1 cellular context compared by ENCODE assay signal in genomic region chr6:116500969-116501433, GRCh38.
A peak's percentile ranks its signal among the peaks of the same experiment; 100 is the strongest.
TF ChIP-seq lines count a peak whose summit lies in the region.

No MANE protein-coding gene starts in this region.

TF ChIP-seq in K562, 482 proteins besides CTCF, POLR2A, EP300 and RAD21 (continues in another document):
- TF ChIP-seq EZH2 (IDR thresholded peaks at IDR 0.05; ENCODE audit: borderline replicate concordance, low read depth, low read length) (no peak), PHTF2 (CRISPR knock-in tag; IDR thresholded peaks at IDR 0.05) (no peak), SRF (CRISPR knock-in tag; IDR thresholded peaks at IDR 0.05) (no peak), ZBTB1 (CRISPR knock-in tag; IDR thresholded peaks at IDR 0.05; ENCODE audit: borderline replicate concordance, low read depth) (no peak), ZNF263 (CRISPR knock-in tag; IDR thresholded peaks at IDR 0.05; ENCODE audit: borderline replicate concordance) (no peak), USF2 (CRISPR knock-in tag; IDR thresholded peaks at IDR 0.05) (no peak), MEIS2 (IDR thresholded peaks at IDR 0.05; ENCODE audit: partially characterized antibody) (no peak), SIN3B (IDR thresholded peaks at IDR 0.05; ENCODE audit: low read depth) (no peak), RB1 (IDR thresholded peaks at IDR 0.05; ENCODE audit: low read depth) (no peak), ATF7 (IDR thresholded peaks at IDR 0.05) (0 out of 2 replicates have a peak, but pooled peaks have one; percentile 26), JUND (IDR thresholded peaks at IDR 0.05; ENCODE audit: borderline replicate concordance, low read depth, low read length) (peak; percentile 6; the same call in 1 of the 2 replicates), JUND (tag; IDR thresholded peaks at IDR 0.05; ENCODE audit: borderline replicate concordance, low read depth, low read length) (no peak), KDM1A (IDR thresholded peaks at IDR 0.05) (peak; percentile 84 to 88), TEAD4 (IDR thresholded peaks at IDR 0.05; ENCODE audit: low read length) (peak; percentile 45; the same call in 1 of the 2 replicates), TEAD4 (CRISPR knock-in tag; IDR thresholded peaks at IDR 0.05; ENCODE audit: borderline replicate concordance) (no peak), SMAD4 (CRISPR knock-in tag; conservative IDR thresholded peaks at IDR 0.05) (peak; percentile 24; the same call in 1 of the 2 replicates), ATF2 (CRISPR knock-in tag; IDR thresholded peaks at IDR 0.05) (no peak), SETDB1 (IDR thresholded peaks at IDR 0.05; ENCODE audit: low read length) (no peak), ADNP (tag; IDR thresholded peaks at IDR 0.05) (no peak), ARID1B (IDR thresholded peaks at IDR 0.05) (peak; percentile 49; the same call in 1 of the 2 replicates), SIX5 (IDR thresholded peaks at IDR 0.05; ENCODE audit: borderline replicate concordance in 1 of 2, insufficient read depth in 1 of 2, low read depth in 1 of 2, low read length in 2 of 2) (no peak), CBX5 (IDR thresholded peaks at IDR 0.05; ENCODE audit: borderline replicate concordance, low read depth) (no peak), ZBTB40 (IDR thresholded peaks at IDR 0.05) (no peak), ZBTB40 (CRISPR knock-in tag; IDR thresholded peaks at IDR 0.05) (no peak), RBM25 (IDR thresholded peaks at IDR 0.05; ENCODE audit: low read depth, low read length, severe bottlenecking) (no peak), HMG20B (CRISPR knock-in tag; IDR thresholded peaks at IDR 0.05) (no peak), CC2D1A (IDR thresholded peaks at IDR 0.05) (no peak), CEBPB (tag; IDR thresholded peaks at IDR 0.05) (no peak)
- TF ChIP-seq, protein P1, sequence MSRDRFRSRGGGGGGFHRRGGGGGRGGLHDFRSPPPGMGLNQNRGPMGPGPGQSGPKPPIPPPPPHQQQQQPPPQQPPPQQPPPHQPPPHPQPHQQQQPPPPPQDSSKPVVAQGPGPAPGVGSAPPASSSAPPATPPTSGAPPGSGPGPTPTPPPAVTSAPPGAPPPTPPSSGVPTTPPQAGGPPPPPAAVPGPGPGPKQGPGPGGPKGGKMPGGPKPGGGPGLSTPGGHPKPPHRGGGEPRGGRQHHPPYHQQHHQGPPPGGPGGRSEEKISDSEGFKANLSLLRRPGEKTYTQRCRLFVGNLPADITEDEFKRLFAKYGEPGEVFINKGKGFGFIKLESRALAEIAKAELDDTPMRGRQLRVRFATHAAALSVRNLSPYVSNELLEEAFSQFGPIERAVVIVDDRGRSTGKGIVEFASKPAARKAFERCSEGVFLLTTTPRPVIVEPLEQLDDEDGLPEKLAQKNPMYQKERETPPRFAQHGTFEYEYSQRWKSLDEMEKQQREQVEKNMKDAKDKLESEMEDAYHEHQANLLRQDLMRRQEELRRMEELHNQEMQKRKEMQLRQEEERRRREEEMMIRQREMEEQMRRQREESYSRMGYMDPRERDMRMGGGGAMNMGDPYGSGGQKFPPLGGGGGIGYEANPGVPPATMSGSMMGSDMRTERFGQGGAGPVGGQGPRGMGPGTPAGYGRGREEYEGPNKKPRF (IDR thresholded peaks at IDR 0.05; ENCODE audit: low read depth, low read length), result no peak
- TF ChIP-seq, protein P2, sequence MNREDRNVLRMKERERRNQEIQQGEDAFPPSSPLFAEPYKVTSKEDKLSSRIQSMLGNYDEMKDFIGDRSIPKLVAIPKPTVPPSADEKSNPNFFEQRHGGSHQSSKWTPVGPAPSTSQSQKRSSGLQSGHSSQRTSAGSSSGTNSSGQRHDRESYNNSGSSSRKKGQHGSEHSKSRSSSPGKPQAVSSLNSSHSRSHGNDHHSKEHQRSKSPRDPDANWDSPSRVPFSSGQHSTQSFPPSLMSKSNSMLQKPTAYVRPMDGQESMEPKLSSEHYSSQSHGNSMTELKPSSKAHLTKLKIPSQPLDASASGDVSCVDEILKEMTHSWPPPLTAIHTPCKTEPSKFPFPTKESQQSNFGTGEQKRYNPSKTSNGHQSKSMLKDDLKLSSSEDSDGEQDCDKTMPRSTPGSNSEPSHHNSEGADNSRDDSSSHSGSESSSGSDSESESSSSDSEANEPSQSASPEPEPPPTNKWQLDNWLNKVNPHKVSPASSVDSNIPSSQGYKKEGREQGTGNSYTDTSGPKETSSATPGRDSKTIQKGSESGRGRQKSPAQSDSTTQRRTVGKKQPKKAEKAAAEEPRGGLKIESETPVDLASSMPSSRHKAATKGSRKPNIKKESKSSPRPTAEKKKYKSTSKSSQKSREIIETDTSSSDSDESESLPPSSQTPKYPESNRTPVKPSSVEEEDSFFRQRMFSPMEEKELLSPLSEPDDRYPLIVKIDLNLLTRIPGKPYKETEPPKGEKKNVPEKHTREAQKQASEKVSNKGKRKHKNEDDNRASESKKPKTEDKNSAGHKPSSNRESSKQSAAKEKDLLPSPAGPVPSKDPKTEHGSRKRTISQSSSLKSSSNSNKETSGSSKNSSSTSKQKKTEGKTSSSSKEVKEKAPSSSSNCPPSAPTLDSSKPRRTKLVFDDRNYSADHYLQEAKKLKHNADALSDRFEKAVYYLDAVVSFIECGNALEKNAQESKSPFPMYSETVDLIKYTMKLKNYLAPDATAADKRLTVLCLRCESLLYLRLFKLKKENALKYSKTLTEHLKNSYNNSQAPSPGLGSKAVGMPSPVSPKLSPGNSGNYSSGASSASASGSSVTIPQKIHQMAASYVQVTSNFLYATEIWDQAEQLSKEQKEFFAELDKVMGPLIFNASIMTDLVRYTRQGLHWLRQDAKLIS (CRISPR knock-in tag; IDR thresholded peaks at IDR 0.05), result no peak
- TF ChIP-seq, protein P3, sequence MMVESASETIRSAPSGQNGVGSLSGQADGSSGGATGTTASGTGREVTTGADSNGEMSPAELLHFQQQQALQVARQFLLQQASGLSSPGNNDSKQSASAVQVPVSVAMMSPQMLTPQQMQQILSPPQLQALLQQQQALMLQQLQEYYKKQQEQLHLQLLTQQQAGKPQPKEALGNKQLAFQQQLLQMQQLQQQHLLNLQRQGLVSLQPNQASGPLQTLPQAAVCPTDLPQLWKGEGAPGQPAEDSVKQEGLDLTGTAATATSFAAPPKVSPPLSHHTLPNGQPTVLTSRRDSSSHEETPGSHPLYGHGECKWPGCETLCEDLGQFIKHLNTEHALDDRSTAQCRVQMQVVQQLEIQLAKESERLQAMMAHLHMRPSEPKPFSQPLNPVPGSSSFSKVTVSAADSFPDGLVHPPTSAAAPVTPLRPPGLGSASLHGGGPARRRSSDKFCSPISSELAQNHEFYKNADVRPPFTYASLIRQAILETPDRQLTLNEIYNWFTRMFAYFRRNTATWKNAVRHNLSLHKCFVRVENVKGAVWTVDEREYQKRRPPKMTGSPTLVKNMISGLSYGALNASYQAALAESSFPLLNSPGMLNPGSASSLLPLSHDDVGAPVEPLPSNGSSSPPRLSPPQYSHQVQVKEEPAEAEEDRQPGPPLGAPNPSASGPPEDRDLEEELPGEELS (CRISPR knock-in tag; IDR thresholded peaks at IDR 0.05; ENCODE audit: borderline replicate concordance), result no peak
- TF ChIP-seq, protein P4, sequence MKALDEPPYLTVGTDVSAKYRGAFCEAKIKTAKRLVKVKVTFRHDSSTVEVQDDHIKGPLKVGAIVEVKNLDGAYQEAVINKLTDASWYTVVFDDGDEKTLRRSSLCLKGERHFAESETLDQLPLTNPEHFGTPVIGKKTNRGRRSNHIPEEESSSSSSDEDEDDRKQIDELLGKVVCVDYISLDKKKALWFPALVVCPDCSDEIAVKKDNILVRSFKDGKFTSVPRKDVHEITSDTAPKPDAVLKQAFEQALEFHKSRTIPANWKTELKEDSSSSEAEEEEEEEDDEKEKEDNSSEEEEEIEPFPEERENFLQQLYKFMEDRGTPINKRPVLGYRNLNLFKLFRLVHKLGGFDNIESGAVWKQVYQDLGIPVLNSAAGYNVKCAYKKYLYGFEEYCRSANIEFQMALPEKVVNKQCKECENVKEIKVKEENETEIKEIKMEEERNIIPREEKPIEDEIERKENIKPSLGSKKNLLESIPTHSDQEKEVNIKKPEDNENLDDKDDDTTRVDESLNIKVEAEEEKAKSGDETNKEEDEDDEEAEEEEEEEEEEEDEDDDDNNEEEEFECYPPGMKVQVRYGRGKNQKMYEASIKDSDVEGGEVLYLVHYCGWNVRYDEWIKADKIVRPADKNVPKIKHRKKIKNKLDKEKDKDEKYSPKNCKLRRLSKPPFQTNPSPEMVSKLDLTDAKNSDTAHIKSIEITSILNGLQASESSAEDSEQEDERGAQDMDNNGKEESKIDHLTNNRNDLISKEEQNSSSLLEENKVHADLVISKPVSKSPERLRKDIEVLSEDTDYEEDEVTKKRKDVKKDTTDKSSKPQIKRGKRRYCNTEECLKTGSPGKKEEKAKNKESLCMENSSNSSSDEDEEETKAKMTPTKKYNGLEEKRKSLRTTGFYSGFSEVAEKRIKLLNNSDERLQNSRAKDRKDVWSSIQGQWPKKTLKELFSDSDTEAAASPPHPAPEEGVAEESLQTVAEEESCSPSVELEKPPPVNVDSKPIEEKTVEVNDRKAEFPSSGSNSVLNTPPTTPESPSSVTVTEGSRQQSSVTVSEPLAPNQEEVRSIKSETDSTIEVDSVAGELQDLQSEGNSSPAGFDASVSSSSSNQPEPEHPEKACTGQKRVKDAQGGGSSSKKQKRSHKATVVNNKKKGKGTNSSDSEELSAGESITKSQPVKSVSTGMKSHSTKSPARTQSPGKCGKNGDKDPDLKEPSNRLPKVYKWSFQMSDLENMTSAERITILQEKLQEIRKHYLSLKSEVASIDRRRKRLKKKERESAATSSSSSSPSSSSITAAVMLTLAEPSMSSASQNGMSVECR (CRISPR knock-in tag; IDR thresholded peaks at IDR 0.05), result no peak
- TF ChIP-seq, protein P5, sequence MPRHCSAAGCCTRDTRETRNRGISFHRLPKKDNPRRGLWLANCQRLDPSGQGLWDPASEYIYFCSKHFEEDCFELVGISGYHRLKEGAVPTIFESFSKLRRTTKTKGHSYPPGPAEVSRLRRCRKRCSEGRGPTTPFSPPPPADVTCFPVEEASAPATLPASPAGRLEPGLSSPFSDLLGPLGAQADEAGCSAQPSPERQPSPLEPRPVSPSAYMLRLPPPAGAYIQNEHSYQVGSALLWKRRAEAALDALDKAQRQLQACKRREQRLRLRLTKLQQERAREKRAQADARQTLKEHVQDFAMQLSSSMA (CRISPR knock-in tag; IDR thresholded peaks at IDR 0.05), result no peak
